ENCODE assay signal across 1 cellular context in the genomic region with DNA sequence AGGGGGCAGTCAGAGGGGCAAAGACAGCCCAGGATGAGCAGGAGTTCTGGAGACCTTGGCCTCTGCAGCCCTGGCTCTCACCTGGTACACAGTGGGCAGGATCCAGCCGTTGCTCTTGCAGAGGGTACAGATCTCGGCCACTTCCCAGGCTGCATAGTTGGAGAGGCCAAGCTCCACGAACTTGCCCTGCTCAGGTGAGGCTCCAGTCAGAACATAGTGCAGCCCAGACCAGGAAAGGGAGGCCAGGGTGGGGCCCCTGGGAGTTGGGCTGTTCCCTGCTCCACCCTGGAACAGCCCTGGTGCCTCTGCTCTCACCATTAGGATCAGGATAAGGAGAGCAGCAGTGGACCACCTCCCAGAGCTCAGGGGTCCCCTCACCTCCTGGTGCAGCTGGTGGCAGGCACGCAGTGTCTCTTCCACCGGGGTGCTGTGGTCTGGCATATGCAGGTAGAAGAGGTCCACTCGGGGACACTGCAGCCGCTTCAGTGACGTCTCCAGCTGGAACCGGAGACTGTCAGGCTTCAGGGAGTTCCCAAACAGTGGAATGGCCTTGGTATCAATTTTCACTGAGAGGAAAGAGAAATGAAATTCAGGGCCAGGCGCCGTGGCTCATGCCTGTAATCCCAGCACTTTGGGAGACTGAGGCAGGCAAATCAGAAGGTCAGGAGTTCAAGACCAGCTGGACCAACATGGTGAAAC. TPM values are rescaled to one million over a fixed set of nuclear protein-coding genes. Genes with fewer than 3 reads are reported as not detected.
"Had no signal": no experiment of that assay in that cellular context is flagged by ENCODE, and none has a peak within 500 bp of the region (broad histone marks: within the 10 kb centered on the region; RNA-seq: fewer than 3 reads in every experiment).

No MANE protein-coding gene starts in this region.

RNA-seq across cellular contexts. Expression of gene AKR7A3, which starts 2.6 kb away (rescaled TPM):
- polyA plus RNA-seq: naive thymus-derived CD4-positive, alpha-beta T cell had no signal
